28 cellular contexts compared by ENCODE assay signal in genomic region chr9:114960276-114960675, GRCh38. TPM values are rescaled to one million over a fixed set of nuclear protein-coding genes. Genes with fewer than 3 reads are reported as not detected.
"Had no signal": no experiment of that assay in that cellular context is flagged by ENCODE, and none has a peak within 500 bp of the region (broad histone marks: within the 10 kb centered on the region; RNA-seq: fewer than 3 reads in every experiment).

No MANE protein-coding gene starts in this region.

- H3K27ac Mint-ChIP-seq: activated CD8-positive, alpha-beta memory T cell treated with anti-CD3 and anti-CD28 coated beads, Interleukin-2, amount 10 ng/mL, durations not matched to agents 7 days and 5 days; IgD-negative memory B cell; T-cell had no signal

- H3K4me3 ChIP-seq: breast epithelium, colonic mucosa, SK-N-MC had no signal

- ATAC-seq: activated CD8-positive, alpha-beta memory T cell treated with anti-CD3 and anti-CD28 coated beads, Interleukin-2, amount 10 ng/mL, durations not matched to agents 7 days and 5 days; Panc1; Right ventricle myocardium inferior; T-cell had no signal

- H3K4me3 Mint-ChIP-seq: activated CD8-positive, alpha-beta memory T cell treated with anti-CD3 and anti-CD28 coated beads, Interleukin-2, amount 10 ng/mL, durations not matched to agents 7 days and 5 days; activated naive CD8-positive, alpha-beta T cell treated with anti-CD3 and anti-CD28 coated beads, Interleukin-2, amount 10 ng/mL, durations not matched to agents 7 days and 5 days; T-cell had no signal

- H3K27me3 Mint-ChIP-seq: activated naive CD8-positive, alpha-beta T cell treated with anti-CD3 and anti-CD28 coated beads, Interleukin-2, amount 10 ng/mL, durations not matched to agents 7 days and 5 days; T-cell had no signal

- H3K27ac ChIP-seq: breast epithelium, colonic mucosa, SK-N-MC, WERI-Rb-1 had no signal

- DNase-seq: activated CD4-positive, alpha-beta T cell treated with anti-CD3 and anti-CD28 coated beads for 4 hours; activated CD8-positive, alpha-beta memory T cell treated with anti-CD3 and anti-CD28 coated beads, Interleukin-2, amount 10 ng/mL, durations not matched to agents 7 days and 5 days; activated effector memory CD4-positive, alpha-beta T cell treated with anti-CD3 and anti-CD28 coated beads, Interleukin-2, amount 50 U/mL, for 16 hours; activated naive CD8-positive, alpha-beta T cell treated with anti-CD3 and anti-CD28 coated beads, Interleukin-2, amount 10 ng/mL, durations not matched to agents 7 days and 5 days; aorta; caudate nucleus; colonic mucosa; KG1; NCI-H1092; NCI-H1930; NCI-H2171; NCI-H2227 treated with DMSO at 0.1 percent for 48 hours; NCI-H446 treated with DMSO at 0.1 percent for 48 hours; NCI-H524 treated with DMSO at 0.1 percent for 48 hours; NCI-H748 treated with DMSO at 0.1 percent for 48 hours; NK-92 treated with Interleukin-12 subunit alpha and Interleukin-12 subunit beta, amount 100 ng/mL, for 24 hours; OCI-M1; T-cell; T-helper 2 cell; T1000; WERI-Rb-1 had no signal

- H3K27me3 ChIP-seq: breast epithelium, colonic mucosa had no signal

RNA-seq across cellular contexts. Expression of gene TNFSF8, which starts 29.9 kb away (rescaled TPM):
- total RNA-seq: LHCN-M2, MCF 10A had no signal
